ENCODE assay signal across 9 cellular contexts in the genomic region with DNA sequence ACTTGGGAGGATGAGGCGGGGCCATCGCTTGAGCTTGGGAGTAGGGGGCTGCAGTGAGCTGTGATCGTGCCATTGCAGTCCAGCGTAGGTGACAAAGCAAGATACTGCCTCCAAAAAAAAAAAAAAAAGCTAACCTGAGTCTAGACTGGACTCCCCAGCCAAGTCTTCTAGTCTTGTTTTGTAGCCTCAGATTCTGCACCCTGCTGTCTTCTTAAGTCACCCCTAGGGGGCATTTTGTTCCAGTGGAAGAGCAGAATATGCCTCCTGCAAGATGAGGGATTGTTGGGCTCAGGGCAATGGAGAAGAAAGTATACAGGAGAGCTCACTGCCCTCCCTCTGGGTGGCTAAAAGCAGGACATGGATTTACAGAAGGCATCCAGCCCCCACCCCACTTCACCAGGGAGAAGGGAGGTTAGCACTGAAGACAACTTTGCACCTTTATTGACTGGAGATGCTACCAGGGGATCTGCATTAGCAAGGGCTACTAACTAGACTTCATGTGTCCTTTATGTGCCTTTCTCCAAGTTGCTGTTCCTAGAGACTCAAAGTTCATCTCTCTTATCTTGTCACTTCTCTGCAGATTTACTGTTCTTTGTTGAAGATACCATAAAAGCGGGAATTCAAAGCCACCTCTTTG. TPM values are rescaled to one million over a fixed set of nuclear protein-coding genes. Genes with fewer than 3 reads are reported as not detected.
DNase-seq lines count a peak whose midpoint lies in the region; ATAC-seq and TF ChIP-seq lines count a peak whose summit lies in the region.
"Had no signal": no experiment of that assay in that cellular context is flagged by ENCODE, and none has a peak within 500 bp of the region (broad histone marks: within the 10 kb centered on the region; RNA-seq: fewer than 3 reads in every experiment).

No MANE protein-coding gene starts in this region.

- H3K4me3 ChIP-seq in IMR-90 (ENCODE audit: insufficient read depth, low read depth, low read length) (no peak overlapping the region), SU-DHL-6 (ENCODE audit: insufficient read depth, low read length, poor library complexity, severe bottlenecking) (no peak overlapping the region), fibroblast of the aortic adventitia (ENCODE audit: low read depth, low read length) (no peak overlapping the region)

- no peak overlapping the region for H2BK5ac ChIP-seq in IMR-90 (ENCODE audit: low read depth, low read length, poor library complexity, severe bottlenecking)

- H3K23ac ChIP-seq in IMR-90 (ENCODE audit: low read depth, low read length) = no peak overlapping the region

- in situ Hi-C loops in IMR-90 (cut with MboI; ENCODE audit: low sequenced_read_pairs) = no loop called here

- DNase-seq in activated naive CD8-positive, alpha-beta T cell treated with anti-CD3 and anti-CD28 coated beads, Interleukin-2, amount 10 ng/mL, durations not matched to agents 7 days and 5 days = no peak
- DNase-seq in activated naive CD8-positive, alpha-beta T cell treated with anti-CD3 and anti-CD28 coated beads for 36 hours = no peak
- DNase-seq in IMR-90 (peak; percentile 44), fibroblast of the aortic adventitia (ENCODE audit: low read depth) (peak; percentile 65), NCI-H128 (lab: John Stamatoyannopoulos, UW; ENCODE audit: unreplicated experiment) (no peak)
- no peak for DNase-seq in stimulated activated naive CD8-positive, alpha-beta T cell treated with anti-CD3 and anti-CD28 coated beads, Interleukin-15, Interleukin-2, amounts not matched to agents 100 U/mL and 50 U/mL, for 24 hours

- no peaks in the 10 kb centered on the region for H3K79me2 ChIP-seq in SU-DHL-6 (ENCODE audit: insufficient read depth, low read length)

- H3K4me2 ChIP-seq in IMR-90 (ENCODE audit: low read depth, low read length) (no peak overlapping the region), SU-DHL-6 (ENCODE audit: low read depth, low read length, poor library complexity, severe bottlenecking) (no peak overlapping the region)

- peak; percentile 40 for TF ChIP-seq CTCF in IMR-90 (conservative IDR thresholded peaks at IDR 0.05; ENCODE audit: low read depth, low read length)
- peak; percentile 46 for TF ChIP-seq CTCF in SU-DHL-6 (IDR thresholded peaks at IDR 0.05; ENCODE audit: insufficient read depth, low read length, poor library complexity, severe bottlenecking)
- TF ChIP-seq CTCF in fibroblast of the aortic adventitia (IDR thresholded peaks at IDR 0.05; ENCODE audit: insufficient read depth, low read length) = peak; percentile 62

- dilution Hi-C loops in IMR-90 (cut with HindIII; ENCODE audit: low sequenced_read_pairs, unreplicated experiment) = no loop called here

- no peak for TF ChIP-seq POLR2A in IMR-90 (IDR thresholded peaks at IDR 0.05; ENCODE audit: low read depth, low read length)

- no peaks in the 10 kb centered on the region for H3K9me2 ChIP-seq in SU-DHL-6 (replicated peaks; ENCODE audit: insufficient read depth, low read length)

- H3K9me3 ChIP-seq in IMR-90 (ENCODE audit: control insufficient read depth, insufficient read depth, low read length) = no peaks in the 10 kb centered on the region
- H3K9me3 ChIP-seq in SU-DHL-6 (ENCODE audit: insufficient read depth, low read length) = no peaks in the 10 kb centered on the region

- H3K9me3 Mint-ChIP-seq in activated naive CD8-positive, alpha-beta T cell treated with anti-CD3 and anti-CD28 coated beads, Interleukin-2, amount 10 ng/mL, durations not matched to agents 7 days and 5 days = no peaks in the 10 kb centered on the region
- H3K9me3 Mint-ChIP-seq in activated naive CD8-positive, alpha-beta T cell treated with anti-CD3 and anti-CD28 coated beads for 36 hours = no peaks in the 10 kb centered on the region

- CTCF ChIA-PET in IMR-90 (lab: Yijun Ruan, JAX) = interaction anchor here (0.6 to 1.2 kb wide), 3 partner anchors 8 to 250 kb away, joined by 3 to 4 read pairs (median 3); no protein-coding TSS in a partner anchor

- no peak overlapping the region for H3K14ac ChIP-seq in IMR-90 (replicated peaks; ENCODE audit: low read depth, low read length)

- TF ChIP-seq RAD21 in IMR-90 (IDR thresholded peaks at IDR 0.05; ENCODE audit: low read length) = peak; percentile 15; the same call in 1 of the 2 replicates

- H3K27me3 ChIP-seq in IMR-90 (ENCODE audit: control insufficient read depth, insufficient read depth, low read length) = peaks cover 35% of the 10 kb centered on the region
- no peaks in the 10 kb centered on the region for H3K27me3 ChIP-seq in SU-DHL-6 (ENCODE audit: low read length)

- H3K27ac ChIP-seq in IMR-90 (ENCODE audit: insufficient read depth, low read length) (no peak overlapping the region), SU-DHL-6 (ENCODE audit: low read depth, low read length) (no peak overlapping the region)

- no peak overlapping the region for H4K8ac ChIP-seq in IMR-90 (ENCODE audit: low read depth in 2 of 2, low read length in 2 of 2)

- H3F3A ChIP-seq in SU-DHL-6 (ENCODE audit: insufficient read depth) = no peaks in the 10 kb centered on the region

- H2AK9ac ChIP-seq in IMR-90 (replicated peaks; ENCODE audit: low read depth, low read length, poor library complexity) = no peak overlapping the region

- WGBS in IMR-90 (ENCODE audit: extremely low coverage in 2 of 2, insufficient read length in 1 of 2), 2 experiments = no CpG with 5 or more reads among the region's 5 CpGs

- no peak overlapping the region for H2BK120ac ChIP-seq in IMR-90 (ENCODE audit: low read depth, low read length)

- no peaks in the 10 kb centered on the region for H3K79me1 ChIP-seq in IMR-90 (ENCODE audit: low read depth in 1 of 2, low read length in 2 of 2)

- H4K20me1 ChIP-seq in IMR-90 (ENCODE audit: insufficient read depth, low read length) (no peaks in the 10 kb centered on the region), SU-DHL-6 (ENCODE audit: low read depth, low read length) (no peaks in the 10 kb centered on the region)

- H3K4ac ChIP-seq in IMR-90 (ENCODE audit: low read depth, low read length) = no peak overlapping the region

- peak overlapping the region; percentile 34 for H3K4me3 Mint-ChIP-seq in activated naive CD8-positive, alpha-beta T cell treated with anti-CD3 and anti-CD28 coated beads, Interleukin-2, amount 10 ng/mL, durations not matched to agents 7 days and 5 days
- H3K4me3 Mint-ChIP-seq in activated naive CD8-positive, alpha-beta T cell treated with anti-CD3 and anti-CD28 coated beads for 36 hours = no peak overlapping the region
- H3K4me3 Mint-ChIP-seq: activated naive CD8-positive, alpha-beta T cell had no signal

- H2BK20ac ChIP-seq in IMR-90 (ENCODE audit: low read depth, low read length) = peak overlapping the region; percentile 18; the same call in 1 of the 2 replicates

- intact Hi-C loops in IMR-90 (cut with micrococcal nuclease) = no loop called here

- H3K18ac ChIP-seq in IMR-90 (ENCODE audit: low read depth, low read length) = no peak overlapping the region

- POLR2A ChIA-PET in activated naive CD8-positive, alpha-beta T cell treated with anti-CD3 and anti-CD28 coated beads, Interleukin-2, amount 10 ng/mL, durations not matched to agents 7 days and 5 days (lab: Charles Lee) = interaction anchor here (1.7 to 9.4 kb wide), 4 partner anchors 7 to 29 kb away, joined by 7 to 92 read pairs (median 28); partner anchors contain the start of gene RNF187
- POLR2A ChIA-PET in IMR-90 (lab: Charles Lee; ENCODE audit: unreplicated experiment) = no interaction called here

- H2AK5ac ChIP-seq in IMR-90 (ENCODE audit: low read depth, low read length) = no peak overlapping the region; the same call in 1 of the 2 replicates

- no TSS peak for BruUV-seq in IMR-90 (replicated peaks; lab: Mats Ljungman, UMichigan)

- peaks cover 5% of the 10 kb centered on the region for H3K36me3 Mint-ChIP-seq in activated naive CD8-positive, alpha-beta T cell treated with anti-CD3 and anti-CD28 coated beads, Interleukin-2, amount 10 ng/mL, durations not matched to agents 7 days and 5 days
- H3K36me3 Mint-ChIP-seq in activated naive CD8-positive, alpha-beta T cell treated with anti-CD3 and anti-CD28 coated beads for 36 hours = no peaks in the 10 kb centered on the region
- H3K36me3 Mint-ChIP-seq: activated naive CD8-positive, alpha-beta T cell had no signal

- 0 out of 2 replicates have a peak, but pooled peaks cover 1% of the 10 kb centered on the region for H3K4me1 ChIP-seq in IMR-90 (ENCODE audit: control insufficient read depth, insufficient read depth, low read length)

- H3K36me3 ChIP-seq in IMR-90 (ENCODE audit: control insufficient read depth, insufficient read depth, low read length) (no peaks in the 10 kb centered on the region), SU-DHL-6 (ENCODE audit: low read length) (no peaks in the 10 kb centered on the region)

- H4K91ac ChIP-seq in IMR-90 (ENCODE audit: insufficient read depth, low read depth, low read length) = no peak overlapping the region

- peaks cover 37% of the 10 kb centered on the region for H3K4me1 Mint-ChIP-seq in activated naive CD8-positive, alpha-beta T cell treated with anti-CD3 and anti-CD28 coated beads, Interleukin-2, amount 10 ng/mL, durations not matched to agents 7 days and 5 days
- H3K4me1 Mint-ChIP-seq in activated naive CD8-positive, alpha-beta T cell treated with anti-CD3 and anti-CD28 coated beads for 36 hours = peaks cover 19% of the 10 kb centered on the region

- H3K56ac ChIP-seq in IMR-90 (ENCODE audit: extremely low read depth, insufficient read depth, low read length) = no peak overlapping the region

- ATAC-seq in activated naive CD8-positive, alpha-beta T cell treated with anti-CD3 and anti-CD28 coated beads, Interleukin-2, amount 10 ng/mL, durations not matched to agents 7 days and 5 days (ENCODE audit: low read depth) = peak; percentile 84
- ATAC-seq in IMR-90 (ENCODE audit: low read depth) (peak; percentile 59), GM21526 (IDR thresholded peaks at IDR 0.05; ENCODE audit: low FRiP score, unreplicated experiment) (no peak)
- peak; percentile 48 for ATAC-seq in stimulated activated naive CD8-positive, alpha-beta T cell treated with anti-CD3 and anti-CD28 coated beads, Interleukin-15, Interleukin-2, amounts not matched to agents 100 U/mL and 50 U/mL, for 24 hours

- H3K9me1 ChIP-seq in IMR-90 (ENCODE audit: insufficient read depth, low read length) = no peaks in the 10 kb centered on the region

- H4K5ac ChIP-seq in IMR-90 (ENCODE audit: low read depth, low read length) = no peak overlapping the region

- H2AFZ ChIP-seq in IMR-90 (replicated peaks; ENCODE audit: low read length, poor library complexity) (no peak overlapping the region), SU-DHL-6 (ENCODE audit: low read depth, low read length, severe bottlenecking) (no peak overlapping the region)

- H2BK15ac ChIP-seq in IMR-90 (ENCODE audit: low read depth, low read length) = no peak overlapping the region

- H3K9ac ChIP-seq in IMR-90 (ENCODE audit: low read depth, low read length) (no peak overlapping the region), SU-DHL-6 (ENCODE audit: low read length) (no peak overlapping the region)

- peak overlapping the region; percentile 77 for H3K27ac Mint-ChIP-seq in activated naive CD8-positive, alpha-beta T cell treated with anti-CD3 and anti-CD28 coated beads, Interleukin-2, amount 10 ng/mL, durations not matched to agents 7 days and 5 days
- no peak overlapping the region for H3K27ac Mint-ChIP-seq in activated naive CD8-positive, alpha-beta T cell treated with anti-CD3 and anti-CD28 coated beads for 36 hours
- H3K27ac Mint-ChIP-seq: activated naive CD8-positive, alpha-beta T cell had no signal

- H3K27me3 Mint-ChIP-seq in activated naive CD8-positive, alpha-beta T cell treated with anti-CD3 and anti-CD28 coated beads, Interleukin-2, amount 10 ng/mL, durations not matched to agents 7 days and 5 days = peaks cover 30% of the 10 kb centered on the region
- peaks cover 45% of the 10 kb centered on the region for H3K27me3 Mint-ChIP-seq in activated naive CD8-positive, alpha-beta T cell treated with anti-CD3 and anti-CD28 coated beads for 36 hours

RNA-seq across cellular contexts. Expression of gene RNF187, which starts 15.3 kb away (rescaled TPM):
- 100 to 1,000 TPM; 128 to 143 TPM for total RNA-seq in activated naive CD8-positive, alpha-beta T cell treated with anti-CD3 and anti-CD28 coated beads, Interleukin-2, amount 10 ng/mL, durations not matched to agents 7 days and 5 days
- 100 to 1,000 TPM; 119 to 125 TPM for total RNA-seq in activated naive CD8-positive, alpha-beta T cell treated with anti-CD3 and anti-CD28 coated beads for 36 hours
- total RNA-seq in IMR-90 (2012; rRNA removed) (13.6 and 14.0 TPM in 2 replicates), fibroblast of the aortic adventitia (ENCODE audit: low replicate concordance) (39.8 and 78.7 TPM in 2 replicates)
- polyA plus RNA-seq in IMR-90 (2012; rRNA removed) = 55.4 and 60.2 TPM in 2 replicates
- polyA plus RNA-seq in IMR-90 (2012; cell fraction: cytosol; rRNA removed) = 66.0 and 74.1 TPM in 2 replicates
- polyA plus RNA-seq in IMR-90 (2012; cell fraction: nucleus; rRNA removed; ENCODE audit: low replicate concordance) = 23.7 and 33.7 TPM in 2 replicates

RNA-seq across cellular contexts. Expression of gene TRIM17, which starts 55.2 kb away (rescaled TPM):
- 1 to 10 TPM; 3.4 to 4.3 TPM for total RNA-seq in activated naive CD8-positive, alpha-beta T cell treated with anti-CD3 and anti-CD28 coated beads, Interleukin-2, amount 10 ng/mL, durations not matched to agents 7 days and 5 days
- total RNA-seq in activated naive CD8-positive, alpha-beta T cell treated with anti-CD3 and anti-CD28 coated beads for 36 hours = 1 to 10 TPM; 1.3 to 1.9 TPM
- not detected in 2 replicates for total RNA-seq in IMR-90 (2012; rRNA removed)
- 0.26 and 0.39 TPM in 2 replicates for polyA plus RNA-seq in IMR-90 (2012; rRNA removed)
- 0.06 and 0.11 TPM in 2 replicates for polyA plus RNA-seq in IMR-90 (2012; cell fraction: cytosol; rRNA removed)
- polyA plus RNA-seq in IMR-90 (2012; cell fraction: nucleus; rRNA removed; ENCODE audit: low replicate concordance) = 2.9 and 3.3 TPM in 2 replicates
- 7.0 TPM in 1 of 2 replicates, not detected in the other for total RNA-seq in fibroblast of the aortic adventitia (ENCODE audit: low replicate concordance)

Comparison
In these comparisons a context has a peak if more than half of its experiments do, and no peak if none do; other contexts are left out.
1. DNase-seq: peak in IMR-90 (single experiment) and fibroblast of the aortic adventitia (single experiment); none in activated naive CD8-positive, alpha-beta T cell treated with anti-CD3 and anti-CD28 coated beads, Interleukin-2, amount 10 ng/mL, durations not matched to agents 7 days and 5 days (single experiment), activated naive CD8-positive, alpha-beta T cell treated with anti-CD3 and anti-CD28 coated beads for 36 hours (single experiment), stimulated activated naive CD8-positive, alpha-beta T cell treated with anti-CD3 and anti-CD28 coated beads, Interleukin-15, Interleukin-2, amounts not matched to agents 100 U/mL and 50 U/mL, for 24 hours (single experiment) and NCI-H128 (single experiment).
2. Peak in every context shown above with its lines, with median percentiles within 50 percentile points of each other: CTCF ChIP-seq.